Comparison of ENCODE assay signal across 9 cellular contexts in the genomic region with DNA sequence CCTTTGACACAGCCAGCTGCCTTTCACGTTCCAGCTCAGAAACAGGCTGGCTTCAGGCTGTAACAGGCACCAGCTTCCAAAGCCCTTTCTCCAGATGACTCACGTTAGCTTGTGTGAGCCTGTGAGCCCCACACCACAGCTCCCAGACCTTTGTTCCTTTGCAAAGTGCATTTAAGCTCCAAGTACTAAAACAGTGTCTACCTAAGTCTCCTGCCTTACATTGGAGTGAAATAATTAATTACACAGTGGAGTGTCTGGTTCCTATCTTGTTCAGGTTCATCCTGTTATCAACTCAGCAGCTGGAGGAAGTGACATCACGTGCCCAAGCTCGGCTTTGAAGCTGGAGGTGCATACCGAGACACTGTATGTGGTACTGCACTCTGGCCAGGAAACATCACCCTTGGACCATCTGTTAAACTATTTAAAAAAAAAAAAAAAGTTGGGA.
DNase-seq lines count a peak whose midpoint lies in the region; ATAC-seq, FAIRE-seq and TF ChIP-seq lines count a peak whose summit lies in the region.
"Had no signal": no experiment of that assay in that cellular context is flagged by ENCODE, and none has a peak within 500 bp of the region (broad histone marks: within the 10 kb centered on the region; RNA-seq: fewer than 3 reads in every experiment).

No MANE protein-coding gene starts in this region.

- H3K27me3 ChIP-seq in GM12878 (replicated peaks in 1 of 2; ENCODE audit: control insufficient read depth in 2 of 2, insufficient read depth in 2 of 2, low read length in 1 of 2), result peaks cover 3 to 4% of the 10 kb centered on the region in 2 experiments
- H3K27me3 ChIP-seq in spleen (replicated peaks in 1 of 7), result no peaks in the 10 kb centered on the region

- 0% methylated on average over 5 of the region's 5 CpGs for WGBS in GM12878 (ENCODE audit: insufficient coverage, insufficient replicate concordance, low lambda C conversion rate, missing lambda C conversion rate)
- WGBS in spleen, 5 donors, result 14 to 26% (median 16%) methylated on average over 5 of the region's 5 CpGs

- H3K36me3 ChIP-seq in HEK293 (ENCODE audit: control insufficient read depth in 2 of 2, insufficient read depth in 1 of 2, low read length in 2 of 2) (no peaks in the 10 kb centered on the region), GM12878 (ENCODE audit: control insufficient read depth in 2 of 2, insufficient read depth in 2 of 2, low read length in 1 of 2) (no peaks in the 10 kb centered on the region), spleen (no peaks in the 10 kb centered on the region)

- intact Hi-C loops in GM12878 (cut with micrococcal nuclease; ENCODE audit: unreplicated experiment), result no loop called here
- intact Hi-C loops in spleen (cut with DNase I; ENCODE audit: low total_unique reads), result no loop called here

- no TSS peak for BruUV-seq in GM12878 (replicated peaks; lab: Mats Ljungman, UMichigan)

- SMC1A ChIA-PET in GM12878 (lab: Charles Lee; ENCODE audit: uncharacterized antibody, unreplicated experiment), result interaction anchor here (1.0 to 1.1 kb wide), 2 partner anchors 146 to 492 kb away, joined by 3 read pairs; no protein-coding TSS in a partner anchor

- TF ChIP-seq EP300 in GM12878 (IDR thresholded peaks at IDR 0.05; ENCODE audit: borderline replicate concordance in 1 of 2, control insufficient read depth in 1 of 2, low read depth in 2 of 2, low read length in 2 of 2), result no peak

- H4K20me1 ChIP-seq in GM12878 (ENCODE audit: control insufficient read depth, insufficient read depth), result no peaks in the 10 kb centered on the region

- POLR2A ChIA-PET in HEK293 (lab: Yijun Ruan, JAX), result no interaction called here
- POLR2A ChIA-PET in GM12878 (lab: Charles Lee), result no interaction called here

- RAD21 ChIA-PET in GM12878 (lab: Charles Lee; ENCODE audit: unreplicated experiment), result no interaction called here

- no peak overlapping the region for H3K4me2 ChIP-seq in GM12878 (ENCODE audit: control insufficient read depth, insufficient read depth)

- H2AFZ ChIP-seq in GM12878 (ENCODE audit: control insufficient read depth, low read depth, low read length), result no peak overlapping the region

- no peak for TF ChIP-seq POLR2A in GM12878 (IDR thresholded peaks at IDR 0.05; ENCODE audit: low read depth, low read length)
- TF ChIP-seq POLR2A in spleen (IDR thresholded peaks at IDR 0.05), result no peak

- H3K27ac ChIP-seq in HEK293 (ENCODE audit: extremely low read depth, low read depth, low read length) (no peak overlapping the region), GM12878 (ENCODE audit: control insufficient read depth, insufficient read depth) (no peak overlapping the region), spleen (peak overlapping the region in 7 of 8 donors; percentile 3 to 81 (median 66))

- ATAC-seq in GM12878, result peak; percentile 60

- CTCF ChIA-PET in HEK293 (lab: Yijun Ruan, JAX), result no interaction called here
- CTCF ChIA-PET in GM12878 (lab: Yijun Ruan, JAX), result interaction anchor here (1.2 kb wide), 1 partner anchor 121 kb away, joined by 4 read pairs; no protein-coding TSS in a partner anchor

- DNase-seq in AG09309 (ENCODE audit: low read depth) (peak; percentile 43), T-helper 1 cell (peak; percentile 20 to 83 (median 56)), GM12878 (ENCODE audit: low read depth, low spot score) (no peak), islet precursor cell (peak; percentile 93), spleen (peak; percentile 93), NCI-H748 treated with DMSO at 0.1 percent for 48 hours (lab: John Stamatoyannopoulos, UW) (no peak), NCI-H1417 treated with DMSO at 0.1 percent for 48 hours (lab: John Stamatoyannopoulos, UW) (no peak)

- H3K9ac ChIP-seq in GM12878 (ENCODE audit: control insufficient read depth, insufficient read depth, low read length), result no peak overlapping the region

- TF ChIP-seq CTCF in AG09309 (IDR thresholded peaks at IDR 0.05; ENCODE audit: control insufficient read depth, insufficient read depth, low read depth, low read length, missing control alignments), result no peak
- no peak for TF ChIP-seq CTCF in HEK293 (tag by site-specific recombination; IDR thresholded peaks at IDR 0.05)
- TF ChIP-seq CTCF in GM12878 (IDR thresholded peaks at IDR 0.05 in 2 of 3, conservative IDR thresholded peaks at IDR 0.05 in 1 of 3; ENCODE audit: control insufficient read depth in 2 of 3, extremely low read depth in 1 of 3, insufficient read depth in 1 of 3, low read depth in 3 of 3, low read length in 3 of 3), result no peak
- TF ChIP-seq CTCF in spleen (IDR thresholded peaks at IDR 0.05 in 8 of 11, conservative IDR thresholded peaks at IDR 0.05 in 3 of 11), result no peak

- no peaks in the 10 kb centered on the region for H3K9me3 ChIP-seq in HEK293 (ENCODE audit: control insufficient read depth, insufficient read depth, low read depth, low read length)
- H3K9me3 ChIP-seq in GM12878 (replicated peaks; ENCODE audit: control insufficient read depth, insufficient read depth, low read length), result no peaks in the 10 kb centered on the region
- no peaks in the 10 kb centered on the region for H3K9me3 ChIP-seq in spleen

- FAIRE-seq in GM12878 (lab: Jason Lieb, UNC), result no peak
- FAIRE-seq: frontal cortex had no signal

- H3K4me1 ChIP-seq in HEK293 (ENCODE audit: control insufficient read depth, insufficient read depth, low read length) (no peaks in the 10 kb centered on the region), GM12878 (ENCODE audit: control insufficient read depth, insufficient read depth, low read length) (no peaks in the 10 kb centered on the region), spleen (peaks cover 16 to 58% (median 28%) of the 10 kb centered on the region in 6 donors)

- no peaks in the 10 kb centered on the region for H3K79me2 ChIP-seq in GM12878 (ENCODE audit: control insufficient read depth, insufficient read depth, low read length)

- no peak for TF ChIP-seq RAD21 in GM12878 (IDR thresholded peaks at IDR 0.05; ENCODE audit: insufficient read depth, low read depth, low read length)

- in situ Hi-C loops in GM12878 (cut with MboI), result no loop called here

- H3K4me3 ChIP-seq in AG09309 (ENCODE audit: control insufficient read depth, low read depth, low read length), result no peak overlapping the region
- no peak overlapping the region for H3K4me3 ChIP-seq in HEK293 (ENCODE audit: low read depth, low read length)
- H3K4me3 ChIP-seq in GM12878, result no peak overlapping the region
- H3K4me3 ChIP-seq in spleen, result no peak overlapping the region

TF ChIP-seq in HEK293, 187 proteins besides CTCF, POLR2A, EP300 and RAD21:
- TF ChIP-seq ZNF48 (tag by site-specific recombination; IDR thresholded peaks at IDR 0.05), result no peak
- peak; percentile 68 for TF ChIP-seq ZNF677 (tag by site-specific recombination; IDR thresholded peaks at IDR 0.05)
- peak; percentile 83 for TF ChIP-seq ZNF660 (tag by site-specific recombination; IDR thresholded peaks at IDR 0.05)

TF ChIP-seq in GM12878, 131 proteins besides CTCF, POLR2A, EP300 and RAD21 (continues in another document):
- TF ChIP-seq IKZF2 (IDR thresholded peaks at IDR 0.05) (no peak), MEF2A (IDR thresholded peaks at IDR 0.05; ENCODE audit: insufficient read depth, low read depth, low read length) (no peak), MYC (IDR thresholded peaks at IDR 0.05; ENCODE audit: insufficient read depth, insufficient read length, insufficient replicate concordance, low read length, severe bottlenecking) (no peak), ZNF24 (IDR thresholded peaks at IDR 0.05) (no peak)
- TF ChIP-seq, protein P1, sequence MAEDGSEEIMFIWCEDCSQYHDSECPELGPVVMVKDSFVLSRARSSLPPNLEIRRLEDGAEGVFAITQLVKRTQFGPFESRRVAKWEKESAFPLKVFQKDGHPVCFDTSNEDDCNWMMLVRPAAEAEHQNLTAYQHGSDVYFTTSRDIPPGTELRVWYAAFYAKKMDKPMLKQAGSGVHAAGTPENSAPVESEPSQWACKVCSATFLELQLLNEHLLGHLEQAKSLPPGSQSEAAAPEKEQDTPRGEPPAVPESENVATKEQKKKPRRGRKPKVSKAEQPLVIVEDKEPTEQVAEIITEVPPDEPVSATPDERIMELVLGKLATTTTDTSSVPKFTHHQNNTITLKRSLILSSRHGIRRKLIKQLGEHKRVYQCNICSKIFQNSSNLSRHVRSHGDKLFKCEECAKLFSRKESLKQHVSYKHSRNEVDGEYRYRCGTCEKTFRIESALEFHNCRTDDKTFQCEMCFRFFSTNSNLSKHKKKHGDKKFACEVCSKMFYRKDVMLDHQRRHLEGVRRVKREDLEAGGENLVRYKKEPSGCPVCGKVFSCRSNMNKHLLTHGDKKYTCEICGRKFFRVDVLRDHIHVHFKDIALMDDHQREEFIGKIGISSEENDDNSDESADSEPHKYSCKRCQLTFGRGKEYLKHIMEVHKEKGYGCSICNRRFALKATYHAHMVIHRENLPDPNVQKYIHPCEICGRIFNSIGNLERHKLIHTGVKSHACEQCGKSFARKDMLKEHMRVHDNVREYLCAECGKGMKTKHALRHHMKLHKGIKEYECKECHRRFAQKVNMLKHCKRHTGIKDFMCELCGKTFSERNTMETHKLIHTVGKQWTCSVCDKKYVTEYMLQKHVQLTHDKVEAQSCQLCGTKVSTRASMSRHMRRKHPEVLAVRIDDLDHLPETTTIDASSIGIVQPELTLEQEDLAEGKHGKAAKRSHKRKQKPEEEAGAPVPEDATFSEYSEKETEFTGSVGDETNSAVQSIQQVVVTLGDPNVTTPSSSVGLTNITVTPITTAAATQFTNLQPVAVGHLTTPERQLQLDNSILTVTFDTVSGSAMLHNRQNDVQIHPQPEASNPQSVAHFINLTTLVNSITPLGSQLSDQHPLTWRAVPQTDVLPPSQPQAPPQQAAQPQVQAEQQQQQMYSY (CRISPR knock-in tag; IDR thresholded peaks at IDR 0.05), result no peak
- TF ChIP-seq, protein P2, sequence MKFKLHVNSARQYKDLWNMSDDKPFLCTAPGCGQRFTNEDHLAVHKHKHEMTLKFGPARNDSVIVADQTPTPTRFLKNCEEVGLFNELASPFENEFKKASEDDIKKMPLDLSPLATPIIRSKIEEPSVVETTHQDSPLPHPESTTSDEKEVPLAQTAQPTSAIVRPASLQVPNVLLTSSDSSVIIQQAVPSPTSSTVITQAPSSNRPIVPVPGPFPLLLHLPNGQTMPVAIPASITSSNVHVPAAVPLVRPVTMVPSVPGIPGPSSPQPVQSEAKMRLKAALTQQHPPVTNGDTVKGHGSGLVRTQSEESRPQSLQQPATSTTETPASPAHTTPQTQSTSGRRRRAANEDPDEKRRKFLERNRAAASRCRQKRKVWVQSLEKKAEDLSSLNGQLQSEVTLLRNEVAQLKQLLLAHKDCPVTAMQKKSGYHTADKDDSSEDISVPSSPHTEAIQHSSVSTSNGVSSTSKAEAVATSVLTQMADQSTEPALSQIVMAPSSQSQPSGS (IDR thresholded peaks at IDR 0.05; ENCODE audit: low read length), result no peak

Comparison
In these comparisons a context has a peak if more than half of its experiments do, and no peak if none do; other contexts are left out.
1. DNase-seq: peak in AG09309 (single experiment), T-helper 1 cell (5 of 5), islet precursor cell (single experiment) and spleen (single experiment); none in GM12878 (single experiment), NCI-H748 treated with DMSO at 0.1 percent for 48 hours (single experiment) and NCI-H1417 treated with DMSO at 0.1 percent for 48 hours (single experiment).
2. H3K27ac ChIP-seq: peak in spleen (7 of 8); none in HEK293 (single experiment) and GM12878 (single experiment).